ENCODE assay signal across 8 cellular contexts in genomic region chr5:43043400-43043756, GRCh38. TPM values are rescaled to one million over a fixed set of nuclear protein-coding genes. Genes with fewer than 3 reads are reported as not detected.
A peak's percentile ranks its signal among the peaks of the same experiment; 100 is the strongest.
DNase-seq lines count a peak whose midpoint lies in the region; ATAC-seq and TF ChIP-seq lines count a peak whose summit lies in the region.

No MANE protein-coding gene starts in this region.

- intact Hi-C loops in CD14-positive monocyte (cut with micrococcal nuclease), result loop anchor here (5.0 kb wide), 2 partner anchors 36 to 1116 kb away; partner anchors contain the start of gene FBXO4 (in 1 of the 2)

- no peak overlapping the region for H3K27ac ChIP-seq in ectodermal cell (ENCODE audit: insufficient read depth, low read depth, low read length, poor library complexity, severe bottlenecking)

- no peaks in the 10 kb centered on the region for H3K27me3 Mint-ChIP-seq in CD14-positive monocyte (ENCODE audit: low read depth in 3 of 3)
- H3K27me3 Mint-ChIP-seq in neural crest cell (ENCODE audit: low read depth), result peaks cover 89% of the 10 kb centered on the region

- peaks cover 0 to 15% (median 2%) of the 10 kb centered on the region in 7 donors for H3K9me3 Mint-ChIP-seq in CD14-positive monocyte
- H3K9me3 Mint-ChIP-seq in neural crest cell, result no peaks in the 10 kb centered on the region

- WGBS in ectodermal cell, 2 experiments, result 3 to 4% methylated on average over 4 of the region's 7 CpGs

- no peak for TF ChIP-seq CTCF in CD14-positive monocyte (IDR thresholded peaks at IDR 0.05)
- TF ChIP-seq CTCF in neural crest cell (conservative IDR thresholded peaks at IDR 0.05), result no peak

- H3K4me3 Mint-ChIP-seq in CD14-positive monocyte (peak overlapping the region; percentile 90 to 91), neural crest cell (peak overlapping the region; percentile 87)

- ATAC-seq in HG03045 (IDR thresholded peaks at IDR 0.05; ENCODE audit: unreplicated experiment), result no peak

- H3K36me3 Mint-ChIP-seq in CD14-positive monocyte (peaks cover 6% of the 10 kb centered on the region in 2 donors), neural crest cell (ENCODE audit: low read depth) (no peaks in the 10 kb centered on the region)

- DNase-seq in CD14-positive monocyte (ENCODE audit: low spot score) (no peak), MG63 (no peak), neural crest cell (ENCODE audit: low read depth, low spot score) (no peak), NCI-H446 treated with DMSO at 0.1 percent for 48 hours (lab: John Stamatoyannopoulos, UW) (no peak)
- DNase-seq in stimulated activated CD4-positive, alpha-beta T cell treated with anti-CD3 and anti-CD28 coated beads, Interleukin-4, amount 100 ng/mL, for 4 hours, result no peak
- DNase-seq in stimulated activated CD8-positive, alpha-beta memory T cell treated with anti-CD3 and anti-CD28 coated beads, Interleukin-4, amount 100 ng/mL, for 48 hours, result no peak

- H3K36me3 ChIP-seq in MG63, result peaks cover 2% of the 10 kb centered on the region; the same call in 1 of the 2 replicates
- H3K36me3 ChIP-seq in ectodermal cell (ENCODE audit: control insufficient read depth, insufficient read depth, low read length), result no peaks in the 10 kb centered on the region

- H3K27ac Mint-ChIP-seq in CD14-positive monocyte (peak overlapping the region; percentile 97 to 100 (median 98)), neural crest cell (ENCODE audit: unreplicated experiment) (no peak overlapping the region)

- H3K4me3 ChIP-seq in MG63 (peak overlapping the region; percentile 63), ectodermal cell (ENCODE audit: insufficient read depth, low read depth, low read length) (peak overlapping the region; percentile 44)

- H3K9me3 ChIP-seq in MG63 (no peaks in the 10 kb centered on the region), ectodermal cell (ENCODE audit: control insufficient read depth, low read length) (no peaks in the 10 kb centered on the region)

- H3K4me1 Mint-ChIP-seq in CD14-positive monocyte (peaks cover 36% of the 10 kb centered on the region), neural crest cell (peaks cover 44% of the 10 kb centered on the region)

- H3K4me1 ChIP-seq in ectodermal cell (ENCODE audit: control insufficient read depth, insufficient read depth, low read length), result peaks cover 16% of the 10 kb centered on the region

- H3K27me3 ChIP-seq in MG63, result no peaks in the 10 kb centered on the region
- peaks cover 80% of the 10 kb centered on the region for H3K27me3 ChIP-seq in ectodermal cell (ENCODE audit: control insufficient read depth, insufficient read depth, low read length, poor library complexity, severe bottlenecking)

RNA-seq across cellular contexts. Expression of gene ANXA2R, which starts 3.3 kb away (rescaled TPM):
- 1 to 10 TPM; 2.3 to 3.1 TPM for polyA plus RNA-seq in CD14-positive monocyte
- total RNA-seq in MG63 (2014; rRNA removed; shearing (Covaris generic); ENCODE audit: low replicate concordance), result 0.12 and 4.3 TPM in 2 replicates
- polyA plus RNA-seq in ectodermal cell (2013, experiment 1 of 4), result not detected
- 0.30 TPM for polyA plus RNA-seq in ectodermal cell (2013, experiment 2 of 4)
- not detected for polyA plus RNA-seq in ectodermal cell (2013, experiment 3 of 4)
- 0.49 TPM for polyA plus RNA-seq in ectodermal cell (2013, experiment 4 of 4)
- 1.0 and 1.2 TPM in 2 replicates for total RNA-seq in neural crest cell
